In genomic region chr16:81891734-81892364, GRCh38 we compare ENCODE assay signal across 13 cellular contexts.
"Had no signal": no experiment of that assay in that cellular context is flagged by ENCODE, and none has a peak within 500 bp of the region (broad histone marks: within the 10 kb centered on the region; RNA-seq: fewer than 3 reads in every experiment).

No MANE protein-coding gene starts in this region.

- ATAC-seq: stimulated activated memory B cell treated with anti-CD40 and anti-IgM and Interleukin-4, amounts not matched to agents 10 μg/mL and 1 μg/mL and 100 μg/mL, for 72 hours had no signal

- H3K27ac ChIP-seq: ovary, tibial artery, vagina had no signal

- H3K27ac Mint-ChIP-seq: activated CD4-positive, alpha-beta T cell treated with anti-CD3 and anti-CD28 coated beads, Interleukin-2, amount 10 ng/mL, durations not matched to agents 7 days and 5 days; stimulated activated memory B cell treated with anti-CD40 and anti-IgM and Interleukin-4, amounts not matched to agents 10 μg/mL and 1 μg/mL and 100 μg/mL, for 72 hours had no signal

- H3K4me3 Mint-ChIP-seq: activated CD4-positive, alpha-beta T cell treated with anti-CD3 and anti-CD28 coated beads, Interleukin-2, amount 10 ng/mL, durations not matched to agents 7 days and 5 days; stimulated activated memory B cell treated with anti-CD40 and anti-IgM and Interleukin-4, amounts not matched to agents 10 μg/mL and 1 μg/mL and 100 μg/mL, for 72 hours had no signal

- DNase-seq: activated CD4-positive, alpha-beta T cell treated with anti-CD3 and anti-CD28 coated beads, Interleukin-2, amount 10 ng/mL, durations not matched to agents 7 days and 5 days; activated naive CD4-positive, alpha-beta T cell treated with anti-CD3 and anti-CD28 coated beads, Interleukin-2, amount 50 U/mL, for 16 hours; activated T-cell treated with anti-CD3 and anti-CD28 coated beads for 4 hours; caudate nucleus; cortex of kidney; effector CD8-positive, alpha-beta T cell; foreskin fibroblast; glutamatergic neuron; ovary had no signal

- H3K36me3 ChIP-seq: ovary, tibial artery, vagina had no signal

- FAIRE-seq: astrocyte had no signal

- H3K4me1 Mint-ChIP-seq: activated CD4-positive, alpha-beta T cell treated with anti-CD3 and anti-CD28 coated beads, Interleukin-2, amount 10 ng/mL, durations not matched to agents 7 days and 5 days; stimulated activated memory B cell treated with anti-CD40 and anti-IgM and Interleukin-4, amounts not matched to agents 10 μg/mL and 1 μg/mL and 100 μg/mL, for 72 hours had no signal

- H3K27me3 Mint-ChIP-seq: activated CD4-positive, alpha-beta T cell treated with anti-CD3 and anti-CD28 coated beads, Interleukin-2, amount 10 ng/mL, durations not matched to agents 7 days and 5 days; stimulated activated memory B cell treated with anti-CD40 and anti-IgM and Interleukin-4, amounts not matched to agents 10 μg/mL and 1 μg/mL and 100 μg/mL, for 72 hours had no signal

- H3K9me3 ChIP-seq: ovary, tibial artery, vagina had no signal

- H3K9me3 Mint-ChIP-seq: activated CD4-positive, alpha-beta T cell treated with anti-CD3 and anti-CD28 coated beads, Interleukin-2, amount 10 ng/mL, durations not matched to agents 7 days and 5 days; stimulated activated memory B cell treated with anti-CD40 and anti-IgM and Interleukin-4, amounts not matched to agents 10 μg/mL and 1 μg/mL and 100 μg/mL, for 72 hours had no signal

- H3K27me3 ChIP-seq: ovary, vagina had no signal

- H3K4me3 ChIP-seq: ovary, tibial artery, vagina had no signal

- H3K4me1 ChIP-seq: vagina had no signal
